9 cellular contexts compared by ENCODE assay signal in genomic region chr1:200038987-200039848, GRCh38. TPM values are rescaled to one million over a fixed set of nuclear protein-coding genes. Genes with fewer than 3 reads are reported as not detected.
DNase-seq lines count a peak whose midpoint lies in the region; ATAC-seq and TF ChIP-seq lines count a peak whose summit lies in the region.
"Had no signal": no experiment of that assay in that cellular context is flagged by ENCODE, and none has a peak within 500 bp of the region (broad histone marks: within the 10 kb centered on the region; RNA-seq: fewer than 3 reads in every experiment).

No MANE protein-coding gene starts in this region.

- H3K27ac ChIP-seq in BLaER1 treated with 17β-estradiol and CSF1 and Interleukin-3, amounts not matched to agents 10 nM and 100 nM, result peak overlapping the region in 2 of 11 experiments; percentile 4 to 7; a peak in 2 of 22 replicates
- H3K27ac ChIP-seq in SJSA1, result no peak overlapping the region

- peaks cover 96 to 100% (median 98%) of the 10 kb centered on the region in 11 experiments for H3K27me3 ChIP-seq in BLaER1 treated with 17β-estradiol and CSF1 and Interleukin-3, amounts not matched to agents 10 nM and 100 nM
- peaks cover 92% of the 10 kb centered on the region for H3K27me3 ChIP-seq in SJSA1 (replicated peaks)

- no peak overlapping the region for H3K27ac Mint-ChIP-seq in natural killer cell

- H3K4me3 ChIP-seq in BLaER1 treated with 17β-estradiol and CSF1 and Interleukin-3, amounts not matched to agents 10 nM and 100 nM, result peak overlapping the region; percentile 63 to 74 (median 68)
- H3K4me3 ChIP-seq in SJSA1, result peak overlapping the region; percentile 45

- intact Hi-C loops in natural killer cell (cut with micrococcal nuclease), result no loop called here

- peaks cover 5 to 16% (median 9%) of the 10 kb centered on the region in 10 experiments; a peak in 15 of 20 replicates for H3K4me1 ChIP-seq in BLaER1 treated with 17β-estradiol and CSF1 and Interleukin-3, amounts not matched to agents 10 nM and 100 nM
- peaks cover 24% of the 10 kb centered on the region for H3K4me1 ChIP-seq in SJSA1 (replicated peaks)

- H3K4me3 Mint-ChIP-seq in natural killer cell, result peak overlapping the region; percentile 80

- peaks cover 21 to 30% of the 10 kb centered on the region in 2 donors for H3K4me1 Mint-ChIP-seq in natural killer cell

- H3K9me3 ChIP-seq in BLaER1 treated with 17β-estradiol and CSF1 and Interleukin-3, amounts not matched to agents 10 nM and 100 nM (replicated peaks in 1 of 11), result peaks cover 22 to 47% (median 27%) of the 10 kb centered on the region in 11 experiments; a peak in 21 of 22 replicates
- no peaks in the 10 kb centered on the region for H3K9me3 ChIP-seq in SJSA1 (replicated peaks)

- TF ChIP-seq CTCF in natural killer cell (IDR thresholded peaks at IDR 0.05), result no peak

- H4K20me1 ChIP-seq in BLaER1 treated with 17β-estradiol and CSF1 and Interleukin-3, amounts not matched to agents 10 nM and 100 nM, result peaks cover 0 to 43% (median 17%) of the 10 kb centered on the region in 11 experiments; a peak in 14 of 22 replicates

- no peaks in the 10 kb centered on the region for H3K36me3 ChIP-seq in BLaER1 treated with 17β-estradiol and CSF1 and Interleukin-3, amounts not matched to agents 10 nM and 100 nM
- H3K36me3 ChIP-seq in SJSA1, result no peaks in the 10 kb centered on the region; the same call in 1 of the 2 replicates

- peak overlapping the region; percentile 89 to 100 (median 96) for H3K4me2 ChIP-seq in BLaER1 treated with 17β-estradiol and CSF1 and Interleukin-3, amounts not matched to agents 10 nM and 100 nM

- no peak for TF ChIP-seq POLR2A in erythroblast (IDR thresholded peaks at IDR 0.05; ENCODE audit: low read length)

- ATAC-seq in natural killer cell (peak; percentile 9 to 75 (median 31)), GM19328 (IDR thresholded peaks at IDR 0.05; ENCODE audit: unreplicated experiment) (no peak)

- H3K9ac ChIP-seq in BLaER1 treated with 17β-estradiol and CSF1 and Interleukin-3, amounts not matched to agents 10 nM and 100 nM, result peak overlapping the region; percentile 39 to 74 (median 63); a peak in 21 of 22 replicates

- H3K36me3 Mint-ChIP-seq in natural killer cell, result peaks cover 7% of the 10 kb centered on the region

- peaks cover 54 to 66% of the 10 kb centered on the region in 2 donors for H3K27me3 Mint-ChIP-seq in natural killer cell (ENCODE audit: low read depth in 2 of 2)

- DNase-seq in HCEC 1CT, result peak; percentile 27
- DNase-seq in SJSA1 (ENCODE audit: low read depth in 1 of 2, low spot score in 2 of 2), result peak in 1 of 2 experiments; percentile 60
- peak; percentile 18 to 24 for DNase-seq in erythroblast (lab: John Stamatoyannopoulos, UW)
- DNase-seq in natural killer cell, result no peak
- no peak for DNase-seq in NK-92 treated with Interleukin-12 subunit alpha and Interleukin-12 subunit beta, amount 100 ng/mL, for 24 hours (lab: John Stamatoyannopoulos, UW)
- DNase-seq in Ammon's horn (ENCODE audit: low spot score), result no peak

- no peaks in the 10 kb centered on the region for H3K9me3 Mint-ChIP-seq in natural killer cell

RNA-seq across cellular contexts. Expression of gene NR5A2, which starts 11.7 kb away (rescaled TPM):
- 0.03 TPM in 1 of 2 replicates, not detected in the other for total RNA-seq in SJSA1 (2014; rRNA removed; shearing (Covaris generic))
- not detected for total RNA-seq in natural killer cell
- total RNA-seq: LHCN-M2 had no signal

Comparison
In these comparisons a context has a peak if more than half of its experiments do, and no peak if none do; other contexts are left out.
1. DNase-seq: peak in HCEC 1CT (single experiment) and erythroblast (2 of 2); none in natural killer cell (single experiment), NK-92 treated with Interleukin-12 subunit alpha and Interleukin-12 subunit beta, amount 100 ng/mL, for 24 hours (single experiment) and Ammon's horn (single experiment).